In the genomic region with DNA sequence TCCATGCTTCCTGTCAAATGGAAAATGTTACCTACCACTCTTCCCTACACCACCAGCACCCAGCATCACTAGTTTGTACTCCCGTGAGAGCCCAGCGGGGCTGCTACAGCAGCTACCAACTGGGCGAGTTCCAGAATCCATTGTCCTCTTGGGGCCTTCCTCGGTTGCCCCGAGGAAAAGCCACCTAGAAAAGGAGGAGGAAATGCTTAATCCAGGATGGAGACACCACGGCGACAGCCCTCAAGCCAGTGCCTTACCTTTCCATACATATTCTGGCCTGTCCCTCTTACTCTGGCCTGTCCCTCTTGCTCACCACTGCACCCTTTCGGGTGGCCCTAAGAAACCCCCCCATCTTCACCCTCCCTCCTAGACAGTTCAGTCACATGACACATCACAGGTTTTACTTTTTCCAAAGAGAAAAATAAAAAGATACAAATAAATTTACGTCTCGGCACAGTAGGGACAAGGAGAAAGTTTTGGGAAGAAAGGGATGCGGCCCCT, we compare ENCODE assay signal across 8 cellular contexts. TPM values are rescaled to one million over a fixed set of nuclear protein-coding genes. Genes with fewer than 3 reads are reported as not detected.
DNase-seq lines count a peak whose midpoint lies in the region; TF ChIP-seq lines count a peak whose summit lies in the region.

No MANE protein-coding gene starts in this region.

- in situ Hi-C loops in mammary epithelial cell (cut with MboI; ENCODE audit: low sequenced_read_pairs in 2 of 2) = no loop called here

- BruUV-seq in mammary epithelial cell (replicated peaks; lab: Mats Ljungman, UMichigan) = TSS peak; percentile 22

- TF ChIP-seq CTCF in OCI-LY3 (IDR thresholded peaks at IDR 0.05; ENCODE audit: low read depth, low read length) (no peak), mammary epithelial cell (conservative IDR thresholded peaks at IDR 0.05 in 1 of 2, IDR thresholded peaks at IDR 0.05 in 1 of 2; ENCODE audit: extremely low read depth in 1 of 2, insufficient read depth in 1 of 2, low read depth in 1 of 2, low read length in 2 of 2) (peak in 1 of 2 donors; percentile 5)

- intact Hi-C loops in mammary epithelial cell (cut with micrococcal nuclease) = no loop called here

- H3K79me2 ChIP-seq in OCI-LY3 (ENCODE audit: low read length) (peaks cover 7% of the 10 kb centered on the region), mammary epithelial cell (ENCODE audit: insufficient read depth, low read length) (peaks cover 24% of the 10 kb centered on the region)

- peak overlapping the region; percentile 81 for H3K4me3 ChIP-seq in OCI-LY3 (ENCODE audit: low read length)
- H3K4me3 ChIP-seq in mammary epithelial cell (replicated peaks in 1 of 3; ENCODE audit: insufficient read depth in 1 of 3, low read depth in 2 of 3, low read length in 3 of 3) = peak overlapping the region; percentile 57 to 66 (median 58)
- peak overlapping the region; percentile 83 for H3K4me3 ChIP-seq in skeletal muscle satellite cell (ENCODE audit: low read length)

- H3K9ac ChIP-seq in OCI-LY3 (ENCODE audit: low read length) (peak overlapping the region; percentile 65), mammary epithelial cell (ENCODE audit: insufficient read depth, low read length) (peak overlapping the region; percentile 75), skeletal muscle satellite cell (ENCODE audit: low read depth, low read length) (peak overlapping the region; percentile 89)

- H3K4me1 ChIP-seq in OCI-LY3 (ENCODE audit: low read length) (peaks cover 27% of the 10 kb centered on the region), mammary epithelial cell (ENCODE audit: insufficient read depth, low read length) (peaks cover 10% of the 10 kb centered on the region), skeletal muscle satellite cell (ENCODE audit: control insufficient read depth, insufficient read depth, low read length) (peaks cover 16% of the 10 kb centered on the region)

- POLR2A ChIA-PET in HEK293T (lab: Yijun Ruan, JAX) = no interaction called here

- H3K27ac ChIP-seq in OCI-LY3 (ENCODE audit: low read length) = peak overlapping the region; percentile 79
- peak overlapping the region; percentile 60 for H3K27ac ChIP-seq in mammary epithelial cell (ENCODE audit: insufficient read depth, low read depth, low read length)

- H4K20me1 ChIP-seq in OCI-LY3 (ENCODE audit: insufficient read depth, low read length) = no peaks in the 10 kb centered on the region
- H4K20me1 ChIP-seq in mammary epithelial cell (ENCODE audit: insufficient read depth, low read length) = no peaks in the 10 kb centered on the region

- H3K36me3 ChIP-seq in OCI-LY3 (replicated peaks; ENCODE audit: low read depth, low read length) = peaks cover 39% of the 10 kb centered on the region
- peaks cover 32% of the 10 kb centered on the region for H3K36me3 ChIP-seq in mammary epithelial cell (ENCODE audit: insufficient read depth, low read length)
- H3K36me3 ChIP-seq in skeletal muscle satellite cell (ENCODE audit: insufficient read depth, low read length) = peaks cover 65% of the 10 kb centered on the region

- H3K4me2 ChIP-seq in OCI-LY3 (ENCODE audit: low read length) (peak overlapping the region; percentile 75), mammary epithelial cell (ENCODE audit: insufficient read depth, low read depth, low read length) (peak overlapping the region; percentile 70), skeletal muscle satellite cell (ENCODE audit: low read length) (peak overlapping the region; percentile 90)

- H3K27me3 ChIP-seq in OCI-LY3 (ENCODE audit: low read depth, low read length) (no peaks in the 10 kb centered on the region), mammary epithelial cell (ENCODE audit: insufficient read depth, low read length) (no peaks in the 10 kb centered on the region), skeletal muscle satellite cell (ENCODE audit: control insufficient read depth, insufficient read depth, low read length) (no peaks in the 10 kb centered on the region)

- whole genome bisulfite sequencing in mammary epithelial cell (ENCODE audit: low coverage, missing lambda C conversion rate) = 0% methylated on average over 10 of the region's 11 CpGs

- H3K9me3 ChIP-seq in OCI-LY3 (ENCODE audit: insufficient read depth, low read length) (no peaks in the 10 kb centered on the region), mammary epithelial cell (replicated peaks; ENCODE audit: insufficient read depth, low read length) (no peaks in the 10 kb centered on the region), skeletal muscle satellite cell (replicated peaks; ENCODE audit: low read length) (no peaks in the 10 kb centered on the region)

- CTCF ChIA-PET in HEK293T (lab: Yijun Ruan, JAX) = no interaction called here
- CTCF ChIA-PET in mammary epithelial cell (lab: Charles Lee; ENCODE audit: low non-redundant PET) = no interaction called here

- H2AFZ ChIP-seq in OCI-LY3 (ENCODE audit: low read depth, low read length) (no peak overlapping the region), mammary epithelial cell (ENCODE audit: low read depth, low read length) (peak overlapping the region; percentile 53)

- dilution Hi-C loops in mammary epithelial cell (cut with HindIII; ENCODE audit: low sequenced_read_pairs) = no loop called here

- peak; percentile 58 for DNase-seq in EH (ENCODE audit: low read depth)
- peak; percentile 30 for DNase-seq in HEK293T (ENCODE audit: extremely low spot score)
- peak; percentile 34 for DNase-seq in mammary epithelial cell
- peak; percentile 33 for DNase-seq in inferior parietal cortex (ENCODE audit: extremely low spot score)
- DNase-seq in NCI-H774 (lab: John Stamatoyannopoulos, UW) = no peak
- no peak for DNase-seq in AG08396 (ENCODE audit: low spot score)

TF ChIP-seq in HEK293T, 16 proteins besides CTCF, POLR2A, EP300 and RAD21:
- TF ChIP-seq L3MBTL2 (conservative IDR thresholded peaks at IDR 0.05) (no peak), SP1 (IDR thresholded peaks at IDR 0.05) (no peak), CTBP1 (IDR thresholded peaks at IDR 0.05; ENCODE audit: borderline replicate concordance) (no peak), NFRKB (IDR thresholded peaks at IDR 0.05) (no peak), BHLHE40 (IDR thresholded peaks at IDR 0.05; ENCODE audit: borderline replicate concordance) (no peak), ARNT (IDR thresholded peaks at IDR 0.05) (no peak)

RNA-seq across cellular contexts. Expression of a gene that starts 0.5 kb away (rescaled TPM):
- 10 to 100 TPM; 23.5 to 31.3 TPM for total RNA-seq in mammary epithelial cell
- polyA plus RNA-seq in mammary epithelial cell = 22.1 TPM
- polyA minus RNA-seq in mammary epithelial cell = 30.6 TPM
- 18.3 and 19.9 TPM in 2 replicates for total RNA-seq in skeletal muscle satellite cell (2012; rRNA removed)

RNA-seq across cellular contexts. Expression of a gene that starts 23.5 kb away (rescaled TPM):
- total RNA-seq in mammary epithelial cell = 10 to 100 TPM; 35.3 to 56.5 TPM
- 28.9 TPM for polyA plus RNA-seq in mammary epithelial cell
- polyA minus RNA-seq in mammary epithelial cell = 41.3 TPM
- 21.4 and 24.1 TPM in 2 replicates for total RNA-seq in skeletal muscle satellite cell (2012; rRNA removed)

RNA-seq across cellular contexts. Expression of a gene that starts 30.8 kb away (rescaled TPM):
- not detected for total RNA-seq in mammary epithelial cell
- 0.07 TPM for polyA plus RNA-seq in mammary epithelial cell
- polyA minus RNA-seq in mammary epithelial cell = not detected
- total RNA-seq in skeletal muscle satellite cell (2012; rRNA removed) = 0.44 TPM in 1 of 2 replicates, not detected in the other

RNA-seq across cellular contexts. Expression of a gene that starts 51.3 kb away (rescaled TPM):
- under 1 TPM; 0.12 to 0.33 TPM for total RNA-seq in mammary epithelial cell
- polyA plus RNA-seq in mammary epithelial cell = 0.11 TPM
- polyA minus RNA-seq in mammary epithelial cell = not detected
- 18.8 and 22.1 TPM in 2 replicates for total RNA-seq in skeletal muscle satellite cell (2012; rRNA removed)

RNA-seq across cellular contexts. Expression of a gene that starts 53.7 kb away (rescaled TPM):
- total RNA-seq in mammary epithelial cell = 10 to 100 TPM; 29.8 to 39.6 TPM
- 14.7 TPM for polyA plus RNA-seq in mammary epithelial cell
- polyA minus RNA-seq in mammary epithelial cell = 53.2 TPM
- total RNA-seq in skeletal muscle satellite cell (2012; rRNA removed) = 24.2 and 25.1 TPM in 2 replicates

Comparison
In these comparisons a context has a peak if more than half of its experiments do, and no peak if none do; other contexts are left out.
1. DNase-seq: peak in EH (single experiment), HEK293T (single experiment), mammary epithelial cell (single experiment) and inferior parietal cortex (single experiment); none in NCI-H774 (single experiment) and AG08396 (single experiment).
2. Peak in every context shown above with its lines, with median percentiles within 50 percentile points of each other: H3K4me2 ChIP-seq, H3K4me3 ChIP-seq and H3K9ac ChIP-seq.